28 cellular contexts compared by ENCODE assay signal in genomic region chr13:103184413-103184812, GRCh38.
A peak's percentile ranks its signal among the peaks of the same experiment; 100 is the strongest.
DNase-seq lines count a peak whose midpoint lies in the region; ATAC-seq and TF ChIP-seq lines count a peak whose summit lies in the region.
"Had no signal": no experiment of that assay in that cellular context is flagged by ENCODE, and none has a peak within 500 bp of the region (broad histone marks: within the 10 kb centered on the region; RNA-seq: fewer than 3 reads in every experiment).

No MANE protein-coding gene starts in this region.

- POLR2A ChIA-PET in RWPE1 (lab: Yijun Ruan, JAX; ENCODE audit: low non-redundant PET), result no interaction called here

- H3K36me3 ChIP-seq in heart right ventricle, result no peaks in the 10 kb centered on the region
- H3K36me3 ChIP-seq: brain microvascular endothelial cell, MG63, Peyer's patch, transverse colon had no signal

- no peaks in the 10 kb centered on the region for H3K4me1 Mint-ChIP-seq in natural killer cell
- H3K4me1 Mint-ChIP-seq: activated naive CD8-positive, alpha-beta T cell treated with anti-CD3 and anti-CD28 coated beads, Interleukin-2, amount 10 ng/mL, durations not matched to agents 7 days and 5 days; CD8-positive, alpha-beta memory T cell; IgD-negative memory B cell had no signal

- ATAC-seq in GM18861 (IDR thresholded peaks at IDR 0.05; ENCODE audit: unreplicated experiment) (peak; percentile 44), GM21576 (IDR thresholded peaks at IDR 0.05; ENCODE audit: unreplicated experiment) (peak; percentile 68), HG02973 (IDR thresholded peaks at IDR 0.05; ENCODE audit: unreplicated experiment) (peak; percentile 49), HG03521 (IDR thresholded peaks at IDR 0.05; ENCODE audit: unreplicated experiment) (peak; percentile 52), heart right ventricle (no peak), natural killer cell (no peak)
- ATAC-seq: sciatic nerve had no signal

- TF ChIP-seq CTCF in heart right ventricle (IDR thresholded peaks at IDR 0.05) (no peak), RWPE1 (conservative IDR thresholded peaks at IDR 0.05; ENCODE audit: low read depth) (no peak), natural killer cell (IDR thresholded peaks at IDR 0.05) (no peak)

- no peaks in the 10 kb centered on the region for H3K36me3 Mint-ChIP-seq in natural killer cell
- H3K36me3 Mint-ChIP-seq: activated naive CD8-positive, alpha-beta T cell treated with anti-CD3 and anti-CD28 coated beads, Interleukin-2, amount 10 ng/mL, durations not matched to agents 7 days and 5 days; CD8-positive, alpha-beta memory T cell; IgD-negative memory B cell had no signal

- no peak overlapping the region for H3K4me3 ChIP-seq in heart right ventricle
- H3K4me3 ChIP-seq: coronary artery, MG63, Peyer's patch, SK-N-MC, transverse colon had no signal

- H3K27ac ChIP-seq in heart right ventricle (no peak overlapping the region), RWPE1 (no peak overlapping the region)
- H3K27ac ChIP-seq: brain microvascular endothelial cell, coronary artery, parathyroid adenoma, Peyer's patch, SK-N-MC, transverse colon had no signal

- H3K9me3 Mint-ChIP-seq in natural killer cell, result no peaks in the 10 kb centered on the region
- H3K9me3 Mint-ChIP-seq: activated naive CD8-positive, alpha-beta T cell treated with anti-CD3 and anti-CD28 coated beads, Interleukin-2, amount 10 ng/mL, durations not matched to agents 7 days and 5 days; activated T-helper 1 cell treated with anti-CD3 and anti-CD28 coated beads, Interleukin-12 subunit alpha, Interleukin-12 subunit beta, Interleukin-2, Interleukin-4 antibody, amounts not matched to agents 30 ng/mL and 10 ng/mL and 1 ng/mL, durations not matched to agents 14 hours and 24 hours and 36 hours; CD8-positive, alpha-beta memory T cell; IgD-negative memory B cell; stimulated activated naive CD8-positive, alpha-beta T cell treated with anti-CD3 and anti-CD28 coated beads, Interleukin-15, Interleukin-2, amounts not matched to agents 100 ng/mL and 50 ng/mL, for 24 hours had no signal

- CTCF ChIA-PET in RWPE1 (lab: Yijun Ruan, JAX), result interaction anchor here (0.7 kb wide), 1 partner anchor 44 kb away, joined by 3 read pairs; no protein-coding TSS in a partner anchor

- 87 to 91% methylated on average over 2 of the region's 2 CpGs for WGBS in heart right ventricle, 2 donors

- H3K9me3 ChIP-seq in heart right ventricle, result no peaks in the 10 kb centered on the region
- H3K9me3 ChIP-seq: MG63, Peyer's patch, transverse colon had no signal

- H3K27ac Mint-ChIP-seq in natural killer cell, result no peak overlapping the region
- H3K27ac Mint-ChIP-seq: activated naive CD8-positive, alpha-beta T cell treated with anti-CD3 and anti-CD28 coated beads, Interleukin-2, amount 10 ng/mL, durations not matched to agents 7 days and 5 days; activated T-helper 1 cell treated with anti-CD3 and anti-CD28 coated beads, Interleukin-12 subunit alpha, Interleukin-12 subunit beta, Interleukin-2, Interleukin-4 antibody, amounts not matched to agents 30 ng/mL and 10 ng/mL and 1 ng/mL, durations not matched to agents 14 hours and 24 hours and 36 hours; CD8-positive, alpha-beta memory T cell; IgD-negative memory B cell; stimulated activated naive CD8-positive, alpha-beta T cell treated with anti-CD3 and anti-CD28 coated beads, Interleukin-15, Interleukin-2, amounts not matched to agents 100 ng/mL and 50 ng/mL, for 24 hours had no signal

- no peaks in the 10 kb centered on the region for H3K27me3 ChIP-seq in heart right ventricle
- H3K27me3 ChIP-seq: brain microvascular endothelial cell, MG63, Peyer's patch, transverse colon had no signal

- DNase-seq in heart right ventricle (no peak), RWPE1 (ENCODE audit: low spot score) (no peak), SKM-1 treated with dmso at 0.1 percent for 144 hours (lab: John Stamatoyannopoulos, UW; ENCODE audit: unreplicated experiment) (no peak), natural killer cell (no peak)
- DNase-seq: activated CD4-positive, CD25-positive, alpha-beta regulatory T cell treated with anti-CD3 and anti-CD28 coated beads, Interleukin-2, amount 50 U/mL, for 72 hours; activated naive CD8-positive, alpha-beta T cell treated with anti-CD3 and anti-CD28 coated beads, Interleukin-2, amount 10 ng/mL, durations not matched to agents 7 days and 5 days; brain microvascular endothelial cell; CD8-positive, alpha-beta memory T cell; DMS79 treated with DMSO at 0.1 percent for 48 hours; hypothalamus; kidney; MG63; NCI-H1694; NCI-H2227 treated with DMSO at 0.1 percent for 48 hours; Peyer's patch; T-helper 9 cell; transverse colon had no signal

- no peaks in the 10 kb centered on the region for H3K27me3 Mint-ChIP-seq in natural killer cell (ENCODE audit: low read depth in 2 of 2)
- H3K27me3 Mint-ChIP-seq: activated naive CD8-positive, alpha-beta T cell treated with anti-CD3 and anti-CD28 coated beads, Interleukin-2, amount 10 ng/mL, durations not matched to agents 7 days and 5 days; CD8-positive, alpha-beta memory T cell; IgD-negative memory B cell; stimulated activated naive CD8-positive, alpha-beta T cell treated with anti-CD3 and anti-CD28 coated beads, Interleukin-15, Interleukin-2, amounts not matched to agents 100 ng/mL and 50 ng/mL, for 24 hours had no signal

- no peaks in the 10 kb centered on the region for H3K4me1 ChIP-seq in heart right ventricle
- H3K4me1 ChIP-seq: parathyroid adenoma, Peyer's patch, transverse colon had no signal

- no peak overlapping the region for H3K4me3 Mint-ChIP-seq in natural killer cell
- H3K4me3 Mint-ChIP-seq: activated naive CD8-positive, alpha-beta T cell treated with anti-CD3 and anti-CD28 coated beads, Interleukin-2, amount 10 ng/mL, durations not matched to agents 7 days and 5 days; activated T-helper 1 cell treated with anti-CD3 and anti-CD28 coated beads, Interleukin-12 subunit alpha, Interleukin-12 subunit beta, Interleukin-2, Interleukin-4 antibody, amounts not matched to agents 30 ng/mL and 10 ng/mL and 1 ng/mL, durations not matched to agents 14 hours and 24 hours and 36 hours; CD8-positive, alpha-beta memory T cell; IgD-negative memory B cell; stimulated activated naive CD8-positive, alpha-beta T cell treated with anti-CD3 and anti-CD28 coated beads, Interleukin-15, Interleukin-2, amounts not matched to agents 100 ng/mL and 50 ng/mL, for 24 hours had no signal

- intact Hi-C loops in heart right ventricle (cut with DNase I), result loop anchor here in 1 of 10 donors (10.0 kb wide), 1 partner anchor 600 kb away; no protein-coding TSS in a partner anchor
- intact Hi-C loops in natural killer cell (cut with micrococcal nuclease), result no loop called here

Comparison
In these comparisons a context has a peak if more than half of its experiments do, and no peak if none do; other contexts are left out.
1. ATAC-seq: peak in GM18861 (single experiment), GM21576 (single experiment), HG02973 (single experiment) and HG03521 (single experiment); none in heart right ventricle (0 of 8) and natural killer cell (0 of 3).